Comparison of ENCODE assay signal across 8 cellular contexts in genomic region chr19:48169974-48170803, GRCh38. TPM values are rescaled to one million over a fixed set of nuclear protein-coding genes. Genes with fewer than 3 reads are reported as not detected.
DNase-seq lines count a peak whose midpoint lies in the region; ATAC-seq and TF ChIP-seq lines count a peak whose summit lies in the region.

Gene LIG1, minus strand, starts transcription at chr19:48170344. Its CDS starts 4,778 bp downstream, at chr19:48165566.
Gene ZSWIM9, plus strand, starts transcription at chr19:48170680. Its CDS starts 1,123 bp downstream, at chr19:48171803.

- peak within 1 kb of the TSS; percentile 99 for H2AK9ac ChIP-seq in IMR-90 (replicated peaks; ENCODE audit: low read depth, low read length, poor library complexity)

- H3K4ac ChIP-seq in IMR-90 (ENCODE audit: low read depth, low read length) = peak within 1 kb of the TSS; percentile 88

- intact Hi-C loops in IMR-90 (cut with micrococcal nuclease) = no loop called here
- intact Hi-C loops in OCI-LY7 (cut with micrococcal nuclease; ENCODE audit: unreplicated experiment) = loop anchor here (1.0 kb wide), 1 partner anchor 16 kb away; no protein-coding TSS in a partner anchor
- intact Hi-C loops in mucosa of descending colon (cut with DNase I, micrococcal nuclease) = no loop called here

- H2AFZ ChIP-seq in IMR-90 (replicated peaks; ENCODE audit: low read length, poor library complexity) = peak within 1 kb of the TSS; percentile 100
- H2AFZ ChIP-seq in OCI-LY7 (ENCODE audit: low read length) = peak within 1 kb of the TSS; percentile 63; the same call in 1 of the 2 replicates

- peaks cover 11% of the 10 kb centered on the region for H3K9me1 ChIP-seq in IMR-90 (ENCODE audit: insufficient read depth, low read length)

- BruUV-seq in IMR-90 (replicated peaks; lab: Mats Ljungman, UMichigan) (no TSS peak), OCI-LY7 (replicated peaks; lab: Mats Ljungman, UMichigan) (no TSS peak)

- peak within 1 kb of the TSS; percentile 94 for H3K23ac ChIP-seq in IMR-90 (ENCODE audit: low read depth, low read length)

- H3K4me3 ChIP-seq in IMR-90 (ENCODE audit: insufficient read depth, low read depth, low read length) = peak within 1 kb of the TSS; percentile 84
- peak within 1 kb of the TSS; percentile 98 for H3K4me3 ChIP-seq in OCI-LY7 (ENCODE audit: low read depth, low read length, poor library complexity, severe bottlenecking)
- H3K4me3 ChIP-seq in mucosa of descending colon = peak within 1 kb of the TSS; percentile 57

- H4K20me1 ChIP-seq in IMR-90 (ENCODE audit: insufficient read depth, low read length) (peaks cover 3% of the 10 kb centered on the region; the same call in 1 of the 2 replicates), OCI-LY7 (ENCODE audit: insufficient read depth, low read length) (peaks cover 13% of the 10 kb centered on the region)

- H2BK5ac ChIP-seq in IMR-90 (ENCODE audit: low read depth, low read length, poor library complexity, severe bottlenecking) = peak within 1 kb of the TSS; percentile 100

- H2BK20ac ChIP-seq in IMR-90 (ENCODE audit: low read depth, low read length) = peak within 1 kb of the TSS; percentile 69; the same call in 1 of the 2 replicates

- peaks cover 26 to 50% of the 10 kb centered on the region in 2 experiments for H3K79me1 ChIP-seq in IMR-90 (ENCODE audit: low read depth in 1 of 2, low read length in 2 of 2)

- peak within 1 kb of the TSS; percentile 97 to 99 for H4K8ac ChIP-seq in IMR-90 (ENCODE audit: low read depth in 2 of 2, low read length in 2 of 2)

- peak within 1 kb of the TSS; percentile 87 for H2BK120ac ChIP-seq in IMR-90 (ENCODE audit: low read depth, low read length)

- H4K91ac ChIP-seq in IMR-90 (ENCODE audit: insufficient read depth, low read depth, low read length) = peak within 1 kb of the TSS; percentile 94

- TF ChIP-seq CTCF in IMR-90 (conservative IDR thresholded peaks at IDR 0.05; ENCODE audit: low read depth, low read length) = 0 out of 2 replicates have a peak, but pooled peaks have one; percentile 23
- TF ChIP-seq CTCF in OCI-LY7 (conservative IDR thresholded peaks at IDR 0.05; ENCODE audit: low read length) = no peak
- peak; percentile 17 for TF ChIP-seq CTCF in mucosa of descending colon (IDR thresholded peaks at IDR 0.05)

- peaks cover 2% of the 10 kb centered on the region for H3K4me1 ChIP-seq in IMR-90 (ENCODE audit: control insufficient read depth, insufficient read depth, low read length)
- H3K4me1 ChIP-seq in OCI-LY7 (ENCODE audit: insufficient read depth, low read length, poor library complexity, severe bottlenecking) = peaks cover 30% of the 10 kb centered on the region
- peaks cover 12% of the 10 kb centered on the region for H3K4me1 ChIP-seq in mucosa of descending colon (ENCODE audit: low read depth)

- H3K27me3 ChIP-seq in IMR-90 (ENCODE audit: control insufficient read depth, insufficient read depth, low read length) = no peaks in the 10 kb centered on the region

- H3K4me2 ChIP-seq in IMR-90 (ENCODE audit: low read depth, low read length) (peak within 1 kb of the TSS; percentile 99), OCI-LY7 (ENCODE audit: low read length) (peak within 1 kb of the TSS; percentile 96)

- TF ChIP-seq POLR2A in IMR-90 (IDR thresholded peaks at IDR 0.05; ENCODE audit: low read depth, low read length) = peak; percentile 18; the same call in 1 of the 2 replicates

- H3K27ac ChIP-seq in IMR-90 (ENCODE audit: insufficient read depth, low read length) (peak within 1 kb of the TSS; percentile 98), OCI-LY7 (ENCODE audit: low read depth, low read length, poor library complexity, severe bottlenecking) (peak within 1 kb of the TSS; percentile 85)

- 1% methylated on average over 27 of the region's 81 CpGs; no CpG with 5 or more reads in 1 of the 2 experiments for WGBS in IMR-90 (ENCODE audit: extremely low coverage in 2 of 2, insufficient read length in 1 of 2), 2 experiments

- peak within 1 kb of the TSS; percentile 76 for H2AK5ac ChIP-seq in IMR-90 (ENCODE audit: low read depth, low read length)

- ATAC-seq in GM21526 (IDR thresholded peaks at IDR 0.05; ENCODE audit: low FRiP score, unreplicated experiment) (peak; percentile 67), IMR-90 (ENCODE audit: low read depth) (peak; percentile 95), mucosa of descending colon (peak; percentile 94)

- TF ChIP-seq RAD21 in IMR-90 (IDR thresholded peaks at IDR 0.05; ENCODE audit: low read length) = no peak

- DNase-seq in DMS 273 treated with DMSO at 0.1 percent for 48 hours (lab: John Stamatoyannopoulos, UW) = peak; percentile 88
- DNase-seq in IMR-90 = peak; percentile 95
- DNase-seq in OCI-LY7 (ENCODE audit: low spot score) = peak; percentile 94
- DNase-seq in activated T-cell treated with anti-CD3 and anti-CD28 coated beads for 24 hours (ENCODE audit: low read depth) = peak; percentile 90
- DNase-seq in epidermal melanocyte (ENCODE audit: insufficient read length, low spot score) = peak; percentile 96
- peak; percentile 92 to 95 (median 95) for DNase-seq in mucosa of descending colon
- DNase-seq in stimulated activated CD8-positive, alpha-beta memory T cell treated with anti-CD3 and anti-CD28 coated beads, Interleukin-4, amount 100 ng/mL, for 1 hour (ENCODE audit: low read depth in 2 of 2, low spot score in 1 of 2) = peak; percentile 81

- H3K9me3 ChIP-seq in IMR-90 (ENCODE audit: control insufficient read depth, insufficient read depth, low read length) = no peaks in the 10 kb centered on the region
- no peaks in the 10 kb centered on the region for H3K9me3 ChIP-seq in OCI-LY7 (ENCODE audit: low read length)
- no peaks in the 10 kb centered on the region for H3K9me3 ChIP-seq in mucosa of descending colon

- peak within 1 kb of the TSS; percentile 51; the same call in 1 of the 3 replicates for H2BK15ac ChIP-seq in IMR-90 (ENCODE audit: low read depth, low read length)

- peak within 1 kb of the TSS; percentile 97 for H3K14ac ChIP-seq in IMR-90 (replicated peaks; ENCODE audit: low read depth, low read length)

- POLR2A ChIA-PET in IMR-90 (lab: Charles Lee; ENCODE audit: unreplicated experiment) = interaction anchor here (0.6 kb wide), 1 partner anchor 86 kb away, joined by 10 read pairs; the partner anchor contains the start of gene CARD8
- POLR2A ChIA-PET in OCI-LY7 (lab: Charles Lee) = interaction anchor here (0.5 to 1.0 kb wide), 5 partner anchors 33 to 1304 kb away, joined by 3 to 8 read pairs (median 5); partner anchors contain the start of gene PLA2G4C

- H3K56ac ChIP-seq in IMR-90 (ENCODE audit: extremely low read depth, insufficient read depth, low read length) = peak within 1 kb of the TSS; percentile 95

- in situ Hi-C loops in IMR-90 (cut with MboI; ENCODE audit: low sequenced_read_pairs) = no loop called here

- H4K5ac ChIP-seq in IMR-90 (ENCODE audit: low read depth, low read length) = peak within 1 kb of the TSS; percentile 94

- peak within 1 kb of the TSS; percentile 96 for H3K9ac ChIP-seq in IMR-90 (ENCODE audit: low read depth, low read length)

- dilution Hi-C loops in IMR-90 (cut with HindIII; ENCODE audit: low sequenced_read_pairs, unreplicated experiment) = no loop called here

- peak within 1 kb of the TSS; percentile 97 for H3K18ac ChIP-seq in IMR-90 (ENCODE audit: low read depth, low read length)

- CTCF ChIA-PET in IMR-90 (lab: Yijun Ruan, JAX) = no interaction called here
- CTCF ChIA-PET in OCI-LY7 (lab: Charles Lee; ENCODE audit: unreplicated experiment) = interaction anchor here (0.6 kb wide), 1 partner anchor 14 kb away, joined by 4 read pairs; no protein-coding TSS in a partner anchor

- peaks cover 63% of the 10 kb centered on the region for H3K79me2 ChIP-seq in OCI-LY7 (ENCODE audit: insufficient read depth, low read depth, low read length)

- H3K36me3 ChIP-seq in IMR-90 (ENCODE audit: control insufficient read depth, insufficient read depth, low read length) (peaks cover 12% of the 10 kb centered on the region), OCI-LY7 (ENCODE audit: insufficient read depth, low read length) (peaks cover 53% of the 10 kb centered on the region), mucosa of descending colon (ENCODE audit: low read depth) (no peaks in the 10 kb centered on the region)

- H3K9me2 ChIP-seq in OCI-LY7 (ENCODE audit: insufficient read depth, low read length) = no peaks in the 10 kb centered on the region

TF ChIP-seq in IMR-90, 13 proteins besides CTCF, POLR2A, EP300 and RAD21:
- TF ChIP-seq USF2 (IDR thresholded peaks at IDR 0.05; ENCODE audit: low read depth, low read length) = no peak
- TF ChIP-seq BHLHE40 (IDR thresholded peaks at IDR 0.05; ENCODE audit: low read depth, low read length) = no peak
- TF ChIP-seq RCOR1 (IDR thresholded peaks at IDR 0.05; ENCODE audit: insufficient replicate concordance, low read length) = no peak
- TF ChIP-seq MAZ (IDR thresholded peaks at IDR 0.05; ENCODE audit: borderline replicate concordance, low read depth, low read length) = peak; percentile 86
- no peak for TF ChIP-seq CHD1 (IDR thresholded peaks at IDR 0.05; ENCODE audit: low read depth, low read length)
- TF ChIP-seq CEBPB (IDR thresholded peaks at IDR 0.05; ENCODE audit: low read depth, low read length) = no peak
- peak; percentile 76 for TF ChIP-seq MXI1 (IDR thresholded peaks at IDR 0.05; ENCODE audit: borderline replicate concordance, low read depth, low read length)

RNA-seq across cellular contexts. Expression of gene LIG1, which starts in this region (rescaled TPM):
- total RNA-seq in IMR-90 (2012; rRNA removed) (24.9 and 30.8 TPM in 2 replicates), OCI-LY7 (2022) (172 and 219 TPM in 2 replicates), mucosa of descending colon (10 to 100 TPM; 16.0 to 42.7 (median 29.6) TPM)
- 33.5 and 34.0 TPM in 2 replicates for polyA plus RNA-seq in IMR-90 (2012; rRNA removed)
- polyA plus RNA-seq in IMR-90 (2012; cell fraction: cytosol; rRNA removed) = 18.0 and 18.4 TPM in 2 replicates
- polyA plus RNA-seq in IMR-90 (2012; cell fraction: nucleus; rRNA removed; ENCODE audit: low replicate concordance) = 60.4 and 99.1 TPM in 2 replicates
- 279 and 291 TPM in 2 replicates for total RNA-seq in OCI-LY7 (2014; rRNA removed; shearing (Covaris generic))

RNA-seq across cellular contexts. Expression of gene ZSWIM9, which starts in this region (rescaled TPM):
- 0.54 and 0.56 TPM in 2 replicates for total RNA-seq in IMR-90 (2012; rRNA removed)
- 2.2 and 3.4 TPM in 2 replicates for polyA plus RNA-seq in IMR-90 (2012; rRNA removed)
- polyA plus RNA-seq in IMR-90 (2012; cell fraction: cytosol; rRNA removed) = 2.6 and 2.8 TPM in 2 replicates
- 2.9 and 3.2 TPM in 2 replicates for polyA plus RNA-seq in IMR-90 (2012; cell fraction: nucleus; rRNA removed; ENCODE audit: low replicate concordance)
- 3.2 and 4.5 TPM in 2 replicates for total RNA-seq in OCI-LY7 (2014; rRNA removed; shearing (Covaris generic))
- total RNA-seq in OCI-LY7 (2022) = 10.5 and 12.0 TPM in 2 replicates
- 10 to 100 TPM in 1 of 3 donors, 1 to 10 TPM in 2; 6.0 to 12.9 (median 8.7) TPM for total RNA-seq in mucosa of descending colon

Comparison
In these comparisons a context has a peak if more than half of its experiments do, and no peak if none do; other contexts are left out.
1. Peak in every context shown above with its lines: DNase-seq, ATAC-seq, H3K4me3 ChIP-seq and H3K27ac ChIP-seq.